ENCODE assay signal across 1 cellular context in the genomic region with DNA sequence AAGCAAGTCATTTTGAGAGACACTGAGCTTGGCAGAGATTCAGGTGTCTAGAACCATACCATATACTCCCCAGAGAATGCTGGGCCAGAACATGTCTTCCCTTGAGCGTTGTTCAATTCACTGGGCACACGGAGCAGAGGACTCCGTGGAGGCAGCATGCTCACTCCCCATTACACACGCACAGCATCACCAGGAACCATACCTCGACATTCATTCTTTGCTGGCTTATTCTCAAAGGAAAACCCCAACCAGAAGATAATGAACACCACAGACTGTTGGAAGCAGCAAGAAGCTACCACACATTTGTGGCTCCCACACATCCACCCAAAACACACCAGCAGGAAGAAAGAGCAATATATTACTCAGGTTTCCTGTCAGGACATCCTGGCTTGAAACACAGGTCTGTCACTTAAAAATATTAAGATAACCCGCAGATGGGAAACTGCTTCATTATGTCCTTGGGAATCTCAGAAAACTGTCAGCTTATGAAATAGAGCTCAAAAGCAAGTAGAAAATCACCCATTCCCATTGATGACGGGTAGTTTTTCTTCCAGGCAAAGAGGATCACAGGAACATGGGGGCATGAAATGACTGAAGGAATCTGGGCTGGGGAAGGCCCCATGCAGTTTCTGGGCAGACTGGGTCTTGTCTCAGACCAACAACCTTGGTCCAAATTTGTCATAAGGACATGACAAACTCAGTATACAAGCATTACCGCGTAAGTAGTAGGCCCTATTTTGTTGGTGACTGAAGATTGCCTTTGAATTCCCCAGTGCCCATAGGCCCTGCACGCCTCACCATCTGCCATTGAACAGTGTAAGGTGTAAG.
TF ChIP-seq lines count a peak whose summit lies in the region.

No MANE protein-coding gene starts in this region.

TF ChIP-seq in K562, 482 proteins besides CTCF, POLR2A, EP300 and RAD21 (continued from another document and continues in another):
- TF ChIP-seq, protein P1, sequence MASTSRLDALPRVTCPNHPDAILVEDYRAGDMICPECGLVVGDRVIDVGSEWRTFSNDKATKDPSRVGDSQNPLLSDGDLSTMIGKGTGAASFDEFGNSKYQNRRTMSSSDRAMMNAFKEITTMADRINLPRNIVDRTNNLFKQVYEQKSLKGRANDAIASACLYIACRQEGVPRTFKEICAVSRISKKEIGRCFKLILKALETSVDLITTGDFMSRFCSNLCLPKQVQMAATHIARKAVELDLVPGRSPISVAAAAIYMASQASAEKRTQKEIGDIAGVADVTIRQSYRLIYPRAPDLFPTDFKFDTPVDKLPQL (IDR thresholded peaks at IDR 0.05; ENCODE audit: extremely low read depth, insufficient read length) = no peak
- no peak for TF ChIP-seq KLF13 (tag; IDR thresholded peaks at IDR 0.05; ENCODE audit: borderline replicate concordance, low read depth)
- TF ChIP-seq, protein P2, sequence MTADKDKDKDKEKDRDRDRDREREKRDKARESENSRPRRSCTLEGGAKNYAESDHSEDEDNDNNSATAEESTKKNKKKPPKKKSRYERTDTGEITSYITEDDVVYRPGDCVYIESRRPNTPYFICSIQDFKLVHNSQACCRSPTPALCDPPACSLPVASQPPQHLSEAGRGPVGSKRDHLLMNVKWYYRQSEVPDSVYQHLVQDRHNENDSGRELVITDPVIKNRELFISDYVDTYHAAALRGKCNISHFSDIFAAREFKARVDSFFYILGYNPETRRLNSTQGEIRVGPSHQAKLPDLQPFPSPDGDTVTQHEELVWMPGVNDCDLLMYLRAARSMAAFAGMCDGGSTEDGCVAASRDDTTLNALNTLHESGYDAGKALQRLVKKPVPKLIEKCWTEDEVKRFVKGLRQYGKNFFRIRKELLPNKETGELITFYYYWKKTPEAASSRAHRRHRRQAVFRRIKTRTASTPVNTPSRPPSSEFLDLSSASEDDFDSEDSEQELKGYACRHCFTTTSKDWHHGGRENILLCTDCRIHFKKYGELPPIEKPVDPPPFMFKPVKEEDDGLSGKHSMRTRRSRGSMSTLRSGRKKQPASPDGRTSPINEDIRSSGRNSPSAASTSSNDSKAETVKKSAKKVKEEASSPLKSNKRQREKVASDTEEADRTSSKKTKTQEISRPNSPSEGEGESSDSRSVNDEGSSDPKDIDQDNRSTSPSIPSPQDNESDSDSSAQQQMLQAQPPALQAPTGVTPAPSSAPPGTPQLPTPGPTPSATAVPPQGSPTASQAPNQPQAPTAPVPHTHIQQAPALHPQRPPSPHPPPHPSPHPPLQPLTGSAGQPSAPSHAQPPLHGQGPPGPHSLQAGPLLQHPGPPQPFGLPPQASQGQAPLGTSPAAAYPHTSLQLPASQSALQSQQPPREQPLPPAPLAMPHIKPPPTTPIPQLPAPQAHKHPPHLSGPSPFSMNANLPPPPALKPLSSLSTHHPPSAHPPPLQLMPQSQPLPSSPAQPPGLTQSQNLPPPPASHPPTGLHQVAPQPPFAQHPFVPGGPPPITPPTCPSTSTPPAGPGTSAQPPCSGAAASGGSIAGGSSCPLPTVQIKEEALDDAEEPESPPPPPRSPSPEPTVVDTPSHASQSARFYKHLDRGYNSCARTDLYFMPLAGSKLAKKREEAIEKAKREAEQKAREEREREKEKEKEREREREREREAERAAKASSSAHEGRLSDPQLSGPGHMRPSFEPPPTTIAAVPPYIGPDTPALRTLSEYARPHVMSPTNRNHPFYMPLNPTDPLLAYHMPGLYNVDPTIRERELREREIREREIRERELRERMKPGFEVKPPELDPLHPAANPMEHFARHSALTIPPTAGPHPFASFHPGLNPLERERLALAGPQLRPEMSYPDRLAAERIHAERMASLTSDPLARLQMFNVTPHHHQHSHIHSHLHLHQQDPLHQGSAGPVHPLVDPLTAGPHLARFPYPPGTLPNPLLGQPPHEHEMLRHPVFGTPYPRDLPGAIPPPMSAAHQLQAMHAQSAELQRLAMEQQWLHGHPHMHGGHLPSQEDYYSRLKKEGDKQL (CRISPR knock-in tag; IDR thresholded peaks at IDR 0.05; ENCODE audit: borderline replicate concordance) = no peak
- no peak for TF ChIP-seq POLR3A (IDR thresholded peaks at IDR 0.05; ENCODE audit: borderline replicate concordance, extremely low read depth, insufficient read depth, insufficient read length)
- TF ChIP-seq RB1 (IDR thresholded peaks at IDR 0.05; ENCODE audit: low read depth) = no peak
- 0 out of 2 replicates have a peak, but pooled peaks have one; percentile 56 for TF ChIP-seq NR4A1 (CRISPR knock-in tag; IDR thresholded peaks at IDR 0.05)
- no peak for TF ChIP-seq NR4A1 (tag; IDR thresholded peaks at IDR 0.05)
- TF ChIP-seq ELF4 (CRISPR knock-in tag; IDR thresholded peaks at IDR 0.05) = no peak
- 0 out of 2 replicates have a peak, but pooled peaks have one; percentile 32 for TF ChIP-seq ZNF668 (CRISPR knock-in tag; IDR thresholded peaks at IDR 0.05)
- TF ChIP-seq ZFX (CRISPR knock-in tag; IDR thresholded peaks at IDR 0.05) = 0 out of 2 replicates have a peak, but pooled peaks have one; percentile 28
- 0 out of 2 replicates have a peak, but pooled peaks have one; percentile 32 for TF ChIP-seq ZNF766 (CRISPR knock-in tag; conservative IDR thresholded peaks at IDR 0.05)
- TF ChIP-seq SRSF7 (optimal IDR thresholded peaks at IDR 0.05; ENCODE audit: low read depth, low read length) = no peak
- peak; percentile 17; the same call in 1 of the 2 replicates for TF ChIP-seq ZNF165 (CRISPR knock-in tag; IDR thresholded peaks at IDR 0.05; ENCODE audit: borderline replicate concordance)
- TF ChIP-seq, protein P3, sequence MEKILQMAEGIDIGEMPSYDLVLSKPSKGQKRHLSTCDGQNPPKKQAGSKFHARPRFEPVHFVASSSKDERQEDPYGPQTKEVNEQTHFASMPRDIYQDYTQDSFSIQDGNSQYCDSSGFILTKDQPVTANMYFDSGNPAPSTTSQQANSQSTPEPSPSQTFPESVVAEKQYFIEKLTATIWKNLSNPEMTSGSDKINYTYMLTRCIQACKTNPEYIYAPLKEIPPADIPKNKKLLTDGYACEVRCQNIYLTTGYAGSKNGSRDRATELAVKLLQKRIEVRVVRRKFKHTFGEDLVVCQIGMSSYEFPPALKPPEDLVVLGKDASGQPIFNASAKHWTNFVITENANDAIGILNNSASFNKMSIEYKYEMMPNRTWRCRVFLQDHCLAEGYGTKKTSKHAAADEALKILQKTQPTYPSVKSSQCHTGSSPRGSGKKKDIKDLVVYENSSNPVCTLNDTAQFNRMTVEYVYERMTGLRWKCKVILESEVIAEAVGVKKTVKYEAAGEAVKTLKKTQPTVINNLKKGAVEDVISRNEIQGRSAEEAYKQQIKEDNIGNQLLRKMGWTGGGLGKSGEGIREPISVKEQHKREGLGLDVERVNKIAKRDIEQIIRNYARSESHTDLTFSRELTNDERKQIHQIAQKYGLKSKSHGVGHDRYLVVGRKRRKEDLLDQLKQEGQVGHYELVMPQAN (IDR thresholded peaks at IDR 0.05; ENCODE audit: borderline replicate concordance) = no peak
- peak; percentile 42; the same call in 1 of the 2 replicates for TF ChIP-seq ZNF584 (CRISPR knock-in tag; IDR thresholded peaks at IDR 0.05; ENCODE audit: low read depth)
- TF ChIP-seq ZNF143 (CRISPR knock-in tag; IDR thresholded peaks at IDR 0.05) = no peak
- no peak for TF ChIP-seq HNRNPUL1 (IDR thresholded peaks at IDR 0.05; ENCODE audit: low read length)
- TF ChIP-seq MAFF (IDR thresholded peaks at IDR 0.05; ENCODE audit: low read length) = no peak
- TF ChIP-seq, protein P4, sequence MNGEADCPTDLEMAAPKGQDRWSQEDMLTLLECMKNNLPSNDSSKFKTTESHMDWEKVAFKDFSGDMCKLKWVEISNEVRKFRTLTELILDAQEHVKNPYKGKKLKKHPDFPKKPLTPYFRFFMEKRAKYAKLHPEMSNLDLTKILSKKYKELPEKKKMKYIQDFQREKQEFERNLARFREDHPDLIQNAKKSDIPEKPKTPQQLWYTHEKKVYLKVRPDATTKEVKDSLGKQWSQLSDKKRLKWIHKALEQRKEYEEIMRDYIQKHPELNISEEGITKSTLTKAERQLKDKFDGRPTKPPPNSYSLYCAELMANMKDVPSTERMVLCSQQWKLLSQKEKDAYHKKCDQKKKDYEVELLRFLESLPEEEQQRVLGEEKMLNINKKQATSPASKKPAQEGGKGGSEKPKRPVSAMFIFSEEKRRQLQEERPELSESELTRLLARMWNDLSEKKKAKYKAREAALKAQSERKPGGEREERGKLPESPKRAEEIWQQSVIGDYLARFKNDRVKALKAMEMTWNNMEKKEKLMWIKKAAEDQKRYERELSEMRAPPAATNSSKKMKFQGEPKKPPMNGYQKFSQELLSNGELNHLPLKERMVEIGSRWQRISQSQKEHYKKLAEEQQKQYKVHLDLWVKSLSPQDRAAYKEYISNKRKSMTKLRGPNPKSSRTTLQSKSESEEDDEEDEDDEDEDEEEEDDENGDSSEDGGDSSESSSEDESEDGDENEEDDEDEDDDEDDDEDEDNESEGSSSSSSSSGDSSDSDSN (IDR thresholded peaks at IDR 0.05; ENCODE audit: borderline replicate concordance in 1 of 2, low read depth in 2 of 2, low read length in 2 of 2) = 0 out of 4 replicates have a peak, but pooled peaks of 1 of the 2 experiments have one; percentile 27
- TF ChIP-seq NR2F6 (CRISPR knock-in tag; IDR thresholded peaks at IDR 0.05) = 0 out of 2 replicates have a peak, but pooled peaks have one; percentile 26
- 0 out of 2 replicates have a peak, but pooled peaks have one; percentile 18 for TF ChIP-seq ZBTB17 (CRISPR knock-in tag; IDR thresholded peaks at IDR 0.05)
- TF ChIP-seq, protein P5, sequence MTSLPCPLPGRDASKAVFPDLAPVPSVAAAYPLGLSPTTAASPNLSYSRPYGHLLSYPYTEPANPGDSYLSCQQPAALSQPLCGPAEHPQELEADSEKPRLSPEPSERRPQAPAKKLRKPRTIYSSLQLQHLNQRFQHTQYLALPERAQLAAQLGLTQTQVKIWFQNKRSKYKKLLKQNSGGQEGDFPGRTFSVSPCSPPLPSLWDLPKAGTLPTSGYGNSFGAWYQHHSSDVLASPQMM (CRISPR knock-in tag; IDR thresholded peaks at IDR 0.05) = no peak
- peak; percentile 0 for TF ChIP-seq RBBP5 (IDR thresholded peaks at IDR 0.05; ENCODE audit: borderline replicate concordance, insufficient read depth, low read length, poor library complexity, severe bottlenecking)
- TF ChIP-seq POLR2H (tag; IDR thresholded peaks at IDR 0.05; ENCODE audit: low read depth) = no peak
- no peak for TF ChIP-seq ATF1 (CRISPR knock-in tag; IDR thresholded peaks at IDR 0.05)
- no peak for TF ChIP-seq ATF1 (tag; IDR thresholded peaks at IDR 0.05)
- peak; percentile 54; the same call in 1 of the 2 replicates for TF ChIP-seq ETV1 (tag; conservative IDR thresholded peaks at IDR 0.05; ENCODE audit: low read depth)
- peak in 1 of 3 experiments; percentile 19 for TF ChIP-seq YY1 (IDR thresholded peaks at IDR 0.05; ENCODE audit: borderline replicate concordance in 1 of 3, control insufficient read depth in 1 of 3, extremely low read depth in 1 of 3, insufficient read depth in 3 of 3, insufficient read length in 1 of 3, insufficient replicate concordance in 2 of 3, low read depth in 1 of 3, low read length in 2 of 3)
- no peak for TF ChIP-seq ZNF232 (CRISPR knock-in tag; IDR thresholded peaks at IDR 0.05)
- 0 out of 2 replicates have a peak, but pooled peaks have one; percentile 50 for TF ChIP-seq KLF6 (CRISPR knock-in tag; IDR thresholded peaks at IDR 0.05; ENCODE audit: borderline replicate concordance)
- TF ChIP-seq NBN (IDR thresholded peaks at IDR 0.05; ENCODE audit: low read depth) = no peak
- TF ChIP-seq, protein P6, sequence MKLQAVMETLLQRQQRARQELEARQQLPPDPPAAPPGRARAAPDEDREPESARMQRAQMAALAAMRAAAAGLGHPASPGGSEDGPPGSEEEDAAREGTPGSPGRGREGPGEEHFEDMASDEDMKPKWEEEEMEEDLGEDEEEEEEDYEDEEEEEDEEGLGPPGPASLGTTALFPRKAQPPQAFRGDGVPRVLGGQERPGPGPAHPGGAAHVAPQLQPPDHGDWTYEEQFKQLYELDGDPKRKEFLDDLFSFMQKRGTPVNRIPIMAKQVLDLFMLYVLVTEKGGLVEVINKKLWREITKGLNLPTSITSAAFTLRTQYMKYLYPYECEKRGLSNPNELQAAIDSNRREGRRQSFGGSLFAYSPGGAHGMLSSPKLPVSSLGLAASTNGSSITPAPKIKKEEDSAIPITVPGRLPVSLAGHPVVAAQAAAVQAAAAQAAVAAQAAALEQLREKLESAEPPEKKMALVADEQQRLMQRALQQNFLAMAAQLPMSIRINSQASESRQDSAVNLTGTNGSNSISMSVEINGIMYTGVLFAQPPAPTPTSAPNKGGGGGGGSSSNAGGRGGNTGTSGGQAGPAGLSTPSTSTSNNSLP (IDR thresholded peaks at IDR 0.05; ENCODE audit: borderline replicate concordance, low read depth, low read length) = no peak
- TF ChIP-seq, protein P7, sequence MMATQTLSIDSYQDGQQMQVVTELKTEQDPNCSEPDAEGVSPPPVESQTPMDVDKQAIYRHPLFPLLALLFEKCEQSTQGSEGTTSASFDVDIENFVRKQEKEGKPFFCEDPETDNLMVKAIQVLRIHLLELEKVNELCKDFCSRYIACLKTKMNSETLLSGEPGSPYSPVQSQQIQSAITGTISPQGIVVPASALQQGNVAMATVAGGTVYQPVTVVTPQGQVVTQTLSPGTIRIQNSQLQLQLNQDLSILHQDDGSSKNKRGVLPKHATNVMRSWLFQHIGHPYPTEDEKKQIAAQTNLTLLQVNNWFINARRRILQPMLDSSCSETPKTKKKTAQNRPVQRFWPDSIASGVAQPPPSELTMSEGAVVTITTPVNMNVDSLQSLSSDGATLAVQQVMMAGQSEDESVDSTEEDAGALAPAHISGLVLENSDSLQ (IDR thresholded peaks at IDR 0.05) = peak; percentile 37
- no peak for TF ChIP-seq ZC3H11A (IDR thresholded peaks at IDR 0.05; ENCODE audit: low read depth, low read length)
- TF ChIP-seq, protein P8, sequence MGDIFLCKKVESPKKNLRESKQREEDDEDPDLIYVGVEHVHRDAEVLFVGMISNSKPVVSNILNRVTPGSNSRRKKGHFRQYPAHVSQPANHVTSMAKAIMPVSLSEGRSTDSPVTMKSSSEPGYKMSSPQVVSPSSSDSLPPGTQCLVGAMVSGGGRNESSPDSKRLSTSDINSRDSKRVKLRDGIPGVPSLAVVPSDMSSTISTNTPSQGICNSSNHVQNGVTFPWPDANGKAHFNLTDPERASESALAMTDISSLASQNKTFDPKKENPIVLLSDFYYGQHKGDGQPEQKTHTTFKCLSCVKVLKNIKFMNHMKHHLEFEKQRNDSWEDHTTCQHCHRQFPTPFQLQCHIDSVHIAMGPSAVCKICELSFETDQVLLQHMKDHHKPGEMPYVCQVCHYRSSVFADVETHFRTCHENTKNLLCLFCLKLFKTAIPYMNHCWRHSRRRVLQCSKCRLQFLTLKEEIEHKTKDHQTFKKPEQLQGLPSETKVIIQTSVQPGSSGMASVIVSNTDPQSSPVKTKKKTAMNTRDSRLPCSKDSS (IDR thresholded peaks at IDR 0.05; ENCODE audit: low read depth, partially characterized antibody) = no peak
- TF ChIP-seq SRF (CRISPR knock-in tag; IDR thresholded peaks at IDR 0.05) = 0 out of 4 replicates have a peak, but pooled peaks of 1 of the 2 experiments have one; percentile 42
- TF ChIP-seq, protein P9, sequence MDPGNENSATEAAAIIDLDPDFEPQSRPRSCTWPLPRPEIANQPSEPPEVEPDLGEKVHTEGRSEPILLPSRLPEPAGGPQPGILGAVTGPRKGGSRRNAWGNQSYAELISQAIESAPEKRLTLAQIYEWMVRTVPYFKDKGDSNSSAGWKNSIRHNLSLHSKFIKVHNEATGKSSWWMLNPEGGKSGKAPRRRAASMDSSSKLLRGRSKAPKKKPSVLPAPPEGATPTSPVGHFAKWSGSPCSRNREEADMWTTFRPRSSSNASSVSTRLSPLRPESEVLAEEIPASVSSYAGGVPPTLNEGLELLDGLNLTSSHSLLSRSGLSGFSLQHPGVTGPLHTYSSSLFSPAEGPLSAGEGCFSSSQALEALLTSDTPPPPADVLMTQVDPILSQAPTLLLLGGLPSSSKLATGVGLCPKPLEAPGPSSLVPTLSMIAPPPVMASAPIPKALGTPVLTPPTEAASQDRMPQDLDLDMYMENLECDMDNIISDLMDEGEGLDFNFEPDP (CRISPR knock-in tag; IDR thresholded peaks at IDR 0.05) = no peak
- no peak for TF ChIP-seq SNRNP70 (optimal IDR thresholded peaks at IDR 0.05; ENCODE audit: low read depth, low read length)
- TF ChIP-seq FOXJ3 (CRISPR knock-in tag; IDR thresholded peaks at IDR 0.05) = no peak
- TF ChIP-seq ERF (CRISPR knock-in tag; IDR thresholded peaks at IDR 0.05) = 0 out of 2 replicates have a peak, but pooled peaks have one; percentile 20
